In the genomic region with DNA sequence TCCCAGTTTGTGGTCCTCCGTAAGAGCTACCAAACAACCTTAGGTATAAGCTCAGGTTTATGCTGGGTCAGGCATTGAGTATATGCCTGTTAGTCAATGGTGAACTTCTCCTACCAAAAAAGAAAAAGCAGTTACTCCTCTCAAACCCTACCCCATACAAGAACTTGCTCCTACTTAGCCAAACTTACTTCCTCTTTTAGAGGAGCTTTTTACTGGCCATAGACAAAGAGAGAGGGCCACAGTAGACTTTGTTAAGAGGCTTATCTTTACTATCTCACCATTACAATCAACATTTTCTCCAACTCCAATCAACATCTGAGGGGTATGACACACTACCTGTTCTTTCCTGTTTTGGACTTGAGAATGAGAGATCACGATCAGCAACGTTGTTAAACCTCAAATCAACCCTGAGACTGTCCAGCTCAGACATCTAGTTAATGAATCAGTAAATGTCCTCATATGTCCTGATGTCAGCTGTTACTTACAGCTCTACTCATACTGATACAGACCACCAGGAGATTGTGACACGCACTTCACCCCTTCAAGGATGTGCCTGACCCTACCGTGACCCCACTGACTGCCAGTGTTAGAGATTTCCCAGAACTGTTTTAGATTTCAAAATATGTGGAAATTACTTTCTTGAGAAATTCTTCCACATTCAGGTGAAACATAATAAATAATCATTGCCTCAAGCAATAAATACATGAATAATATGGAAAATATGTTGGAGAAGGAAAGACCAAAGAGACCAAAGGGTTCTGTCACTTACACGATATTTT, we compare ENCODE assay signal across 8 cellular contexts. TPM values are rescaled to one million over a fixed set of nuclear protein-coding genes. Genes with fewer than 3 reads are reported as not detected.
DNase-seq lines count a peak whose midpoint lies in the region; ATAC-seq, FAIRE-seq and TF ChIP-seq lines count a peak whose summit lies in the region.

No MANE protein-coding gene starts in this region.

- no peaks in the 10 kb centered on the region for H3K4me1 ChIP-seq in HepG2 (ENCODE audit: insufficient read depth, low read length)

- CTCF ChIA-PET in HepG2 (lab: Yijun Ruan, JAX; ENCODE audit: low intra/inter-chr PET ratio, low total read pairs) = no interaction called here

- H3K4me3 Mint-ChIP-seq in naive B cell (no peak overlapping the region), endothelial cell (ENCODE audit: unreplicated experiment) (no peak overlapping the region)

- H3K4me1 Mint-ChIP-seq in naive B cell (peaks cover 7 to 9% (median 8%) of the 10 kb centered on the region in 3 donors), endothelial cell (ENCODE audit: unreplicated experiment) (peaks cover 4% of the 10 kb centered on the region)

- no peak for FAIRE-seq in HepG2 (lab: Jason Lieb, UNC)

- TF ChIP-seq CTCF in VCaP (conservative IDR thresholded peaks at IDR 0.05) = no peak
- no peak for TF ChIP-seq CTCF in endothelial cell (IDR thresholded peaks at IDR 0.05; ENCODE audit: unreplicated experiment)
- no peak for TF ChIP-seq CTCF in HepG2 (CRISPR knock-in tag; IDR thresholded peaks at IDR 0.05)

- BruUV-seq in HepG2 (replicated peaks; lab: Mats Ljungman, UMichigan) = no TSS peak

- TF ChIP-seq EP300 in HepG2 (IDR thresholded peaks at IDR 0.05; ENCODE audit: low read depth in 2 of 2, low read length in 2 of 2) = no peak
- TF ChIP-seq EP300 in HepG2 (CRISPR knock-in tag; IDR thresholded peaks at IDR 0.05; ENCODE audit: borderline replicate concordance) = no peak

- H3K36me3 Mint-ChIP-seq in naive B cell (no peaks in the 10 kb centered on the region), endothelial cell (ENCODE audit: low read depth, unreplicated experiment) (no peaks in the 10 kb centered on the region)

- no peaks in the 10 kb centered on the region for H3K79me2 ChIP-seq in HepG2 (ENCODE audit: insufficient read depth, low read length)

- intact Hi-C loops in HepG2 (cut with micrococcal nuclease; ENCODE audit: unreplicated experiment) = no loop called here

- no peaks in the 10 kb centered on the region for H3K27me3 ChIP-seq in HepG2 (ENCODE audit: control insufficient read depth in 1 of 2, insufficient read depth in 2 of 2, low read length in 2 of 2)

- POLR2A ChIA-PET in HepG2 (lab: Yijun Ruan, JAX) = no interaction called here

- H3K27ac Mint-ChIP-seq in naive B cell (no peak overlapping the region), endothelial cell (ENCODE audit: unreplicated experiment) (no peak overlapping the region)

- peak; percentile 53 for ATAC-seq in GM18520 (IDR thresholded peaks at IDR 0.05; ENCODE audit: unreplicated experiment)
- ATAC-seq in HG03108 (IDR thresholded peaks at IDR 0.05; ENCODE audit: unreplicated experiment) = peak; percentile 69
- ATAC-seq in naive B cell (ENCODE audit: low read depth in 2 of 2) = peak; percentile 30 to 36
- ATAC-seq in HepG2 = no peak

- no peak overlapping the region for H3K9ac ChIP-seq in HepG2 (ENCODE audit: insufficient read depth, low read depth, low read length)

- no peaks in the 10 kb centered on the region for H3K27me3 Mint-ChIP-seq in naive B cell
- H3K27me3 Mint-ChIP-seq in endothelial cell (ENCODE audit: unreplicated experiment) = peaks cover under 1% of the 10 kb centered on the region

- in situ Hi-C loops in HepG2 (cut with HindIII; ENCODE audit: extremely low pct_ligation_motif_present, low pct_unique_long_range_greater_than_20kb) = no loop called here

- no peak overlapping the region for H3K4me2 ChIP-seq in HepG2 (ENCODE audit: low read depth, low read length)

- WGBS in HepG2 (ENCODE audit: low lambda C conversion rate) = 4% methylated on average over 6 of the region's 6 CpGs

- H2AFZ ChIP-seq in HepG2 (ENCODE audit: low read length) = no peak overlapping the region

- TF ChIP-seq RAD21 in HepG2 (CRISPR knock-in tag; IDR thresholded peaks at IDR 0.05) = no peak

- H3K36me3 ChIP-seq in HepG2 (replicated peaks in 1 of 2; ENCODE audit: control insufficient read depth in 1 of 2, insufficient read depth in 2 of 2, low read length in 2 of 2) = no peaks in the 10 kb centered on the region

- no peaks in the 10 kb centered on the region for H4K20me1 ChIP-seq in HepG2 (ENCODE audit: insufficient read depth, low read length)

- H3K9me3 ChIP-seq in HepG2 (ENCODE audit: low read length) = no peaks in the 10 kb centered on the region

- H3K4me3 ChIP-seq in HepG2 (replicated peaks in 1 of 3; ENCODE audit: insufficient read depth in 1 of 3, low read depth in 2 of 3, low read length in 3 of 3) = no peak overlapping the region

- no peak for DNase-seq in naive B cell
- DNase-seq in SHP77 (lab: John Stamatoyannopoulos, UW) = no peak
- no peak for DNase-seq in endothelial cell (ENCODE audit: low spot score)
- no peak for DNase-seq in HepG2 (ENCODE audit: low spot score)
- DNase-seq in effector CD4-positive, alpha-beta T cell = no peak

- peaks cover 0 to 4% (median 0%) of the 10 kb centered on the region in 7 donors for H3K9me3 Mint-ChIP-seq in naive B cell
- no peaks in the 10 kb centered on the region for H3K9me3 Mint-ChIP-seq in endothelial cell (ENCODE audit: unreplicated experiment)

- TF ChIP-seq POLR2A in HepG2 (IDR thresholded peaks at IDR 0.05; ENCODE audit: insufficient read depth in 1 of 2, low read depth in 2 of 2, low read length in 2 of 2) = no peak

- H3K27ac ChIP-seq in VCaP (peak overlapping the region; percentile 27; the same call in 1 of the 2 replicates), HepG2 (ENCODE audit: extremely low read length, insufficient read depth, low read length) (no peak overlapping the region)

TF ChIP-seq in HepG2, 621 proteins besides CTCF, POLR2A, EP300 and RAD21 (continues in another document):
- no peak for TF ChIP-seq BORCS8-MEF2B (CRISPR knock-in tag; IDR thresholded peaks at IDR 0.05)
- no peak for TF ChIP-seq ZNF746 (CRISPR knock-in tag; IDR thresholded peaks at IDR 0.05)
- TF ChIP-seq JUNB (CRISPR knock-in tag; IDR thresholded peaks at IDR 0.05; ENCODE audit: borderline replicate concordance) = no peak
- TF ChIP-seq AGO1 (IDR thresholded peaks at IDR 0.05; ENCODE audit: low read depth, low read length, poor library complexity, severe bottlenecking) = no peak
- no peak for TF ChIP-seq BRD4 (CRISPR knock-in tag; IDR thresholded peaks at IDR 0.05)
- TF ChIP-seq, protein P1, sequence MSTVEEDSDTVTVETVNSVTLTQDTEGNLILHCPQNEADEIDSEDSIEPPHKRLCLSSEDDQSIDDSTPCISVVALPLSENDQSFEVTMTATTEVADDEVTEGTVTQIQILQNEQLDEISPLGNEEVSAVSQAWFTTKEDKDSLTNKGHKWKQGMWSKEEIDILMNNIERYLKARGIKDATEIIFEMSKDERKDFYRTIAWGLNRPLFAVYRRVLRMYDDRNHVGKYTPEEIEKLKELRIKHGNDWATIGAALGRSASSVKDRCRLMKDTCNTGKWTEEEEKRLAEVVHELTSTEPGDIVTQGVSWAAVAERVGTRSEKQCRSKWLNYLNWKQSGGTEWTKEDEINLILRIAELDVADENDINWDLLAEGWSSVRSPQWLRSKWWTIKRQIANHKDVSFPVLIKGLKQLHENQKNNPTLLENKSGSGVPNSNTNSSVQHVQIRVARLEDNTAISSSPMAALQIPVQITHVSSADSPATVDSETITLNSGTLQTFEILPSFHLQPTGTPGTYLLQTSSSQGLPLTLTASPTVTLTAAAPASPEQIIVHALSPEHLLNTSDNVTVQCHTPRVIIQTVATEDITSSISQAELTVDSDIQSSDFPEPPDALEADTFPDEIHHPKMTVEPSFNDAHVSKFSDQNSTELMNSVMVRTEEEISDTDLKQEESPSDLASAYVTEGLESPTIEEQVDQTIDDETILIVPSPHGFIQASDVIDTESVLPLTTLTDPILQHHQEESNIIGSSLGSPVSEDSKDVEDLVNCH (CRISPR knock-in tag; IDR thresholded peaks at IDR 0.05) = no peak
- TF ChIP-seq GATAD2A (CRISPR knock-in tag; IDR thresholded peaks at IDR 0.05) = no peak
- TF ChIP-seq GLI4 (CRISPR knock-in tag; IDR thresholded peaks at IDR 0.05; ENCODE audit: borderline replicate concordance) = no peak
- no peak for TF ChIP-seq KMT2B (CRISPR knock-in tag; IDR thresholded peaks at IDR 0.05)
- TF ChIP-seq, protein P2, sequence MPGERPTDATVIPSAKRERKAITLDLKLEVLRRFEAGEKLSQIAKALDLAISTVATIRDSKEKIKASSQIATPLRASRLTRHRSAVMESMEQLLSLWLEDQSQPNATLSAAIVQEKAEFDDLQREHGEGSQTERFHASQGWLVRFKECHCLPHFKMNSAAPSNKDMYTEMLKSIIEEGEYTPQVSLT (CRISPR knock-in tag; IDR thresholded peaks at IDR 0.05; ENCODE audit: borderline replicate concordance, low read depth) = no peak
- no peak for TF ChIP-seq ZNF484 (CRISPR knock-in tag; IDR thresholded peaks at IDR 0.05; ENCODE audit: borderline replicate concordance, low read depth)
- no peak for TF ChIP-seq IRX3 (CRISPR knock-in tag; IDR thresholded peaks at IDR 0.05; ENCODE audit: borderline replicate concordance, low read depth)

RNA-seq across cellular contexts. Expression of a gene that starts 18.4 kb away (rescaled TPM):
- polyA plus RNA-seq in naive B cell (ENCODE audit: low read depth in 6 of 6) = 10 to 100 TPM in 1 of 6 donors, 1 to 10 TPM in 5; 6.9 to 11.1 (median 8.8) TPM
- 43.4 TPM for total RNA-seq in endothelial cell (ENCODE audit: unreplicated experiment)
- total RNA-seq in HepG2 (2016; rRNA removed; fragmentation: Illumina TruSeq; extraction: Trizol) = 0.02 TPM in 1 of 2 replicates, not detected in the other
- total RNA-seq in HepG2 (2016; cell fraction: cytosol; rRNA removed; fragmentation: Illumina TruSeq; extraction: Trizol; ENCODE audit: low read depth) = not detected in 2 replicates
- not detected in 2 replicates for total RNA-seq in HepG2 (2016; cell fraction: insoluble cytoplasmic fraction; rRNA removed; fragmentation: Illumina TruSeq; extraction: Trizol)
- total RNA-seq in HepG2 (2016; cell fraction: membrane; rRNA removed; fragmentation: Illumina TruSeq; extraction: Trizol) = 0.06 TPM in 1 of 2 replicates, not detected in the other
- total RNA-seq in HepG2 (2016; cell fraction: nucleus; rRNA removed; fragmentation: Illumina TruSeq; extraction: Trizol) = not detected in 2 replicates
- 0.04 TPM in 1 of 2 replicates, not detected in the other for polyA plus RNA-seq in HepG2 (2011; rRNA removed)
- 0.03 and 0.04 TPM in 2 replicates for polyA plus RNA-seq in HepG2 (2011; cell fraction: cytosol; rRNA removed)
- 0.10 TPM in 1 of 2 replicates, not detected in the other for polyA plus RNA-seq in HepG2 (2011; cell fraction: nucleus; rRNA removed)
- polyA plus RNA-seq in HepG2 (2012) = not detected in 2 replicates
- not detected in 2 replicates for polyA plus RNA-seq in HepG2 (2016; cell fraction: cytosol; fragmentation: Illumina TruSeq; extraction: Trizol; ENCODE audit: low read depth)
- not detected in 2 replicates for polyA plus RNA-seq in HepG2 (2016; cell fraction: insoluble cytoplasmic fraction; fragmentation: Illumina TruSeq; extraction: Trizol; ENCODE audit: low read depth)
- polyA plus RNA-seq in HepG2 (2016; cell fraction: membrane; fragmentation: Illumina TruSeq; extraction: Trizol; ENCODE audit: low read depth) = not detected in 2 replicates
- polyA plus RNA-seq in HepG2 (2016; cell fraction: nucleus; fragmentation: Illumina TruSeq; extraction: Trizol; ENCODE audit: insufficient read depth, low read depth) = not detected in 2 replicates
- 2.9 TPM in 1 of 2 replicates, not detected in the other for polyA minus RNA-seq in HepG2 (2011; rRNA and poly(A)+ RNA removed; ENCODE audit: low replicate concordance)
- polyA minus RNA-seq in HepG2 (2011; cell fraction: cytosol; rRNA and poly(A)+ RNA removed) = not detected in 2 replicates
- polyA minus RNA-seq in HepG2 (2011; cell fraction: nucleus; rRNA and poly(A)+ RNA removed) = 0.13 TPM in 1 of 2 replicates, not detected in the other

Comparison
In these comparisons a context has a peak if more than half of its experiments do, and no peak if none do; other contexts are left out.
1. RNA of a gene that starts 18.4 kb away (total RNA-seq): 43.4 TPM in endothelial cell (single experiment); 0.02 to 0.06 TPM in HepG2; every median in the first group is over 10 times any median in the second.